22 cellular contexts compared by ENCODE assay signal in the genomic region with DNA sequence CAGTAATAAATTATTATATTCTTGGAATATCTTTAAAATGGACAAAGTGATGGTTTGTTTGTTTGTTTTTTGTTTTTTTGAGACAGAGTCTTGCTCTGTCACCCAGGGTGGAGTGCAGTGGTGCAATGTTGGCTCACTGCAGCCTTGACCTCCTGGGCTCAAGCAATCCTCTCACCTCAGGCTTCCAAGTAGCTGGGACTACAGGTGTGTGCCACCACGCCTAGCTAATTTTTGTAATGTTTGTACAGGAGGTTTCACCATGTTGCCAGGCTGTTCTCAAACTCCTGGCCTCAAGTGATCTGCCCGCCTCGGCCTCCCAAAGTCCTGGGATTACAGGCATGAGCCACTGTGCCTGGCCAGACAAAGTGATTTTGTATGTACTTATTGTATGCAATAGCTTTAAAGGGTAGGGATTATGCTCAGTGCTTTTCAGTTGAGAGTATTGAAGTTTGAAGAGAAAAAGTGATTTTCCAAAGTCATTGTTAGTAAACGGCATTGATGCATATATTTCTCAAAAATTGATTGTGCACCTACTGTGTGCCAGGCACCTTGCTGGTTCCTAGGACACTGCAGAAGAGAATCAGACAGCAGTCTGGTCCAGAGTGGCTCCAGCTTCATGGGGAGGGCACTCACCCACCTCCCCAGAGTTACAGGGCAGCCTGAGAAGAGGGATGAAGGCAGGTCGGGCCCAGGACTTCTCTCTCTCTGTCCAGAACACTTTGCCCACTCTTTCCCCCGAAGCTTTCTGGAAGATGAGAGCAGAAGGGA. TPM values are rescaled to one million over a fixed set of nuclear protein-coding genes. Genes with fewer than 3 reads are reported as not detected.
DNase-seq lines count a peak whose midpoint lies in the region; ATAC-seq, FAIRE-seq and TF ChIP-seq lines count a peak whose summit lies in the region.
"Had no signal": no experiment of that assay in that cellular context is flagged by ENCODE, and none has a peak within 500 bp of the region (broad histone marks: within the 10 kb centered on the region; RNA-seq: fewer than 3 reads in every experiment).

No MANE protein-coding gene starts in this region.

- H3K4me1 ChIP-seq in endodermal cell (ENCODE audit: control insufficient read depth, insufficient read depth, low read length): no peaks in the 10 kb centered on the region
- no peaks in the 10 kb centered on the region for H3K4me1 ChIP-seq in neuronal stem cell (ENCODE audit: control insufficient read depth in 2 of 2, insufficient read depth in 1 of 2, low read depth in 1 of 2, low read length in 2 of 2)
- no peaks in the 10 kb centered on the region for H3K4me1 ChIP-seq in CD4-positive, alpha-beta memory T cell (ENCODE audit: insufficient read depth, low read length)
- H3K4me1 ChIP-seq: Peyer's patch, SJCRH30 had no signal

- H3K4me3 Mint-ChIP-seq in central memory CD8-positive, alpha-beta T cell: no peak overlapping the region
- H3K4me3 Mint-ChIP-seq in endodermal cell: no peak overlapping the region
- no peak overlapping the region for H3K4me3 Mint-ChIP-seq in CD4-positive, alpha-beta memory T cell
- H3K4me3 Mint-ChIP-seq: CD8-positive, alpha-beta T cell had no signal

- DNase-seq in central memory CD8-positive, alpha-beta T cell (ENCODE audit: low spot score in 2 of 2): no peak
- peak; percentile 29 for DNase-seq in endodermal cell
- DNase-seq in neuronal stem cell (ENCODE audit: low spot score): no peak
- DNase-seq in ureter (ENCODE audit: low spot score): peak; percentile 12
- no peak for DNase-seq in GM19239 (ENCODE audit: insufficient read length, low spot score)
- DNase-seq in CD4-positive, alpha-beta memory T cell: no peak
- DNase-seq: Karpas-422, NCI-H1694, NCI-H2081 treated with DMSO at 0.1 percent for 48 hours, NCI-H2171 treated with DMSO at 0.1 percent for 48 hours, NCI-H524 treated with DMSO at 0.1 percent for 48 hours, NCI-H82, Peyer's patch, SJCRH30 had no signal

- no peak for TF ChIP-seq CTCF in endodermal cell (conservative IDR thresholded peaks at IDR 0.05)

- H3K4me1 Mint-ChIP-seq in central memory CD8-positive, alpha-beta T cell: no peaks in the 10 kb centered on the region
- no peaks in the 10 kb centered on the region for H3K4me1 Mint-ChIP-seq in endodermal cell
- H3K4me1 Mint-ChIP-seq in CD4-positive, alpha-beta memory T cell: no peaks in the 10 kb centered on the region
- H3K4me1 Mint-ChIP-seq: IgD-negative memory B cell had no signal

- H2AK5ac ChIP-seq in neuronal stem cell (ENCODE audit: low read depth, low read length): no peak overlapping the region

- H3K14ac ChIP-seq in neuronal stem cell (ENCODE audit: low read length): no peak overlapping the region

- no peak overlapping the region for H2BK12ac ChIP-seq in neuronal stem cell (ENCODE audit: low read length)

- H3K36me3 Mint-ChIP-seq in central memory CD8-positive, alpha-beta T cell (ENCODE audit: insufficient read depth): no peaks in the 10 kb centered on the region
- H3K36me3 Mint-ChIP-seq in endodermal cell (ENCODE audit: low read depth): no peaks in the 10 kb centered on the region
- peaks cover 7 to 8% of the 10 kb centered on the region in 2 donors for H3K36me3 Mint-ChIP-seq in CD4-positive, alpha-beta memory T cell
- H3K36me3 Mint-ChIP-seq: IgD-negative memory B cell had no signal

- ATAC-seq in central memory CD8-positive, alpha-beta T cell (replicated peaks; ENCODE audit: extremely low read depth, poor library complexity, severe bottlenecking): no peak
- ATAC-seq in GM19455 (IDR thresholded peaks at IDR 0.05; ENCODE audit: unreplicated experiment): no peak
- ATAC-seq: CD8-positive, alpha-beta T cell had no signal

- H3K4ac ChIP-seq in neuronal stem cell (ENCODE audit: low read length): no peak overlapping the region

- no peaks in the 10 kb centered on the region for H3K9me3 ChIP-seq in endodermal cell (ENCODE audit: control insufficient read depth, low read length)
- peaks cover 0 to 5% of the 10 kb centered on the region in 2 donors for H3K9me3 ChIP-seq in neuronal stem cell (replicated peaks in 1 of 2; ENCODE audit: control insufficient read depth in 2 of 2, insufficient read depth in 1 of 2, low read depth in 1 of 2, low read length in 2 of 2)
- no peaks in the 10 kb centered on the region for H3K9me3 ChIP-seq in CD4-positive, alpha-beta memory T cell (ENCODE audit: control insufficient read depth in 1 of 2, low read length in 2 of 2)

- H4K91ac ChIP-seq in neuronal stem cell (ENCODE audit: low read depth, low read length, poor library complexity): no peak overlapping the region

- no peak overlapping the region for H3K4me2 ChIP-seq in neuronal stem cell (ENCODE audit: insufficient read depth, low read length, poor library complexity, severe bottlenecking)

- no peak overlapping the region for H4K8ac ChIP-seq in neuronal stem cell (ENCODE audit: low read depth, low read length)

- H3K27me3 ChIP-seq in endodermal cell (ENCODE audit: control insufficient read depth, insufficient read depth, low read length, poor library complexity, severe bottlenecking): peaks cover 4% of the 10 kb centered on the region
- H3K27me3 ChIP-seq in neuronal stem cell (ENCODE audit: control insufficient read depth in 3 of 3, insufficient read depth in 3 of 3, low read depth in 1 of 3, low read length in 3 of 3): peaks cover 0 to 4% (median 0%) of the 10 kb centered on the region in 3 experiments
- no peaks in the 10 kb centered on the region for H3K27me3 ChIP-seq in CD4-positive, alpha-beta memory T cell (ENCODE audit: insufficient read depth, low read length)
- H3K27me3 ChIP-seq: Peyer's patch had no signal

- FAIRE-seq in GM19239 (lab: Jason Lieb, UNC): no peak
- FAIRE-seq: GM12891 had no signal

- H2BK15ac ChIP-seq in neuronal stem cell (ENCODE audit: low read length): no peak overlapping the region

- WGBS in endodermal cell (ENCODE audit: insufficient coverage in 1 of 2, insufficient read length in 1 of 2), 2 experiments: 89% methylated on average over 3 to 6 of the region's 6 CpGs
- WGBS in neuronal stem cell (ENCODE audit: extremely low coverage in 2 of 2, insufficient read length in 2 of 2, insufficient replicate concordance in 1 of 2), 2 donors: no CpG with 5 or more reads among the region's 6 CpGs

- H2AFZ ChIP-seq in neuronal stem cell (ENCODE audit: low read length): no peak overlapping the region

- CTCF ChIA-PET in CD4-positive, alpha-beta memory T cell (lab: Charles Lee; ENCODE audit: partially characterized antibody): no interaction called here

- H3K4me3 ChIP-seq in endodermal cell (ENCODE audit: low read length): no peak overlapping the region
- H3K4me3 ChIP-seq in neuronal stem cell (ENCODE audit: low read length in 2 of 2): no peak overlapping the region
- H3K4me3 ChIP-seq in CD4-positive, alpha-beta memory T cell (ENCODE audit: low read length in 2 of 2): no peak overlapping the region
- H3K4me3 ChIP-seq: Peyer's patch, SJCRH30 had no signal

- no peak overlapping the region for H2BK5ac ChIP-seq in neuronal stem cell (ENCODE audit: low read length)

- no peaks in the 10 kb centered on the region for H3K36me3 ChIP-seq in endodermal cell (ENCODE audit: control insufficient read depth, insufficient read depth, low read length)
- H3K36me3 ChIP-seq in neuronal stem cell (replicated peaks in 1 of 2; ENCODE audit: control insufficient read depth in 2 of 2, insufficient read depth in 2 of 2, low read length in 2 of 2): no peaks in the 10 kb centered on the region
- no peaks in the 10 kb centered on the region for H3K36me3 ChIP-seq in CD4-positive, alpha-beta memory T cell (ENCODE audit: insufficient read depth, low read length)
- H3K36me3 ChIP-seq: SJCRH30 had no signal

- H3K27ac Mint-ChIP-seq in central memory CD8-positive, alpha-beta T cell (ENCODE audit: low read depth): peak overlapping the region; percentile 4
- no peak overlapping the region for H3K27ac Mint-ChIP-seq in endodermal cell
- no peak overlapping the region for H3K27ac Mint-ChIP-seq in CD4-positive, alpha-beta memory T cell
- H3K27ac Mint-ChIP-seq: CD8-positive, alpha-beta T cell; IgD-negative memory B cell had no signal

- H3K23ac ChIP-seq in neuronal stem cell (ENCODE audit: low read depth, low read length, poor library complexity): peak overlapping the region; percentile 55

- H3K27me3 Mint-ChIP-seq in central memory CD8-positive, alpha-beta T cell: no peaks in the 10 kb centered on the region
- H3K27me3 Mint-ChIP-seq in endodermal cell (ENCODE audit: insufficient read depth): peaks cover 7% of the 10 kb centered on the region
- H3K27me3 Mint-ChIP-seq in CD4-positive, alpha-beta memory T cell: peaks cover 0 to 2% of the 10 kb centered on the region in 2 donors

- H3K79me1 ChIP-seq in neuronal stem cell (ENCODE audit: low read depth, low read length): peaks cover 2% of the 10 kb centered on the region

- no peak overlapping the region for H3K9ac ChIP-seq in endodermal cell (ENCODE audit: extremely low read depth, low read length, poor library complexity, severe bottlenecking)
- H3K9ac ChIP-seq in neuronal stem cell (ENCODE audit: low read depth, low read length, poor library complexity): no peak overlapping the region

- POLR2A ChIA-PET in CD4-positive, alpha-beta memory T cell (lab: Charles Lee; ENCODE audit: partially characterized antibody): no interaction called here

- no peak overlapping the region for H2BK120ac ChIP-seq in neuronal stem cell (ENCODE audit: low read depth, low read length)

- intact Hi-C loops in CD4-positive, alpha-beta memory T cell (cut with micrococcal nuclease): no loop called here

- H3K27ac ChIP-seq in endodermal cell (ENCODE audit: low read depth, low read length) (no peak overlapping the region), neuronal stem cell (replicated peaks; ENCODE audit: low read length) (no peak overlapping the region)
- no peak overlapping the region for H3K27ac ChIP-seq in CD4-positive, alpha-beta memory T cell (ENCODE audit: low read depth, low read length)
- H3K27ac ChIP-seq: Peyer's patch, SJCRH30 had no signal

- no peaks in the 10 kb centered on the region for H3K9me3 Mint-ChIP-seq in central memory CD8-positive, alpha-beta T cell
- no peaks in the 10 kb centered on the region for H3K9me3 Mint-ChIP-seq in endodermal cell
- peaks cover 0 to 12% (median 9%) of the 10 kb centered on the region in 8 donors for H3K9me3 Mint-ChIP-seq in CD4-positive, alpha-beta memory T cell

- H3K18ac ChIP-seq in neuronal stem cell (ENCODE audit: low read length): no peak overlapping the region

RNA-seq across cellular contexts. Expression of a gene that starts 34.2 kb away (rescaled TPM):
- total RNA-seq in endodermal cell (under 1 TPM; 0.44 to 0.53 TPM), ureter (14.9 TPM)
- 0.11 TPM for polyA plus RNA-seq in endodermal cell (2013, experiment 1 of 2)
- not detected for polyA plus RNA-seq in endodermal cell (2013, experiment 2 of 2)
- polyA plus RNA-seq in neuronal stem cell (2013, experiment 1 of 2): 0.07 TPM
- polyA plus RNA-seq in neuronal stem cell (2013, experiment 2 of 2): 0.06 TPM
- total RNA-seq in CD4-positive, alpha-beta memory T cell: 10 to 100 TPM; 18.6 to 19.0 TPM
- 1 to 10 TPM; 1.4 to 5.5 TPM for polyA plus RNA-seq in CD4-positive, alpha-beta memory T cell
- total RNA-seq: G401, H4, OCI-LY7, SJCRH30 had no signal
- polyA plus RNA-seq: BJ had no signal

RNA-seq across cellular contexts. Expression of a gene that starts 51.7 kb away (rescaled TPM):
- total RNA-seq in endodermal cell: 100 to 1,000 TPM; 243 to 340 TPM
- polyA plus RNA-seq in endodermal cell (2013, experiment 1 of 2): 221 TPM
- polyA plus RNA-seq in endodermal cell (2013, experiment 2 of 2): 218 TPM
- 108 TPM for polyA plus RNA-seq in neuronal stem cell (2013, experiment 1 of 2)
- polyA plus RNA-seq in neuronal stem cell (2013, experiment 2 of 2): 107 TPM
- total RNA-seq in ureter: 190 TPM
- 1 to 10 TPM; 7.1 to 7.6 TPM for total RNA-seq in CD4-positive, alpha-beta memory T cell
- polyA plus RNA-seq in CD4-positive, alpha-beta memory T cell: 1 to 10 TPM; 5.9 to 9.9 TPM

Comparison
In these comparisons a context has a peak if more than half of its experiments do, and no peak if none do; other contexts are left out.
1. DNase-seq: peak in endodermal cell (single experiment) and ureter (single experiment); none in central memory CD8-positive, alpha-beta T cell (0 of 2), neuronal stem cell (single experiment), GM19239 (single experiment) and CD4-positive, alpha-beta memory T cell (0 of 5).
2. RNA of a gene that starts 34.2 kb away (total RNA-seq): 18.6 to 19.0 TPM in CD4-positive, alpha-beta memory T cell and 14.9 TPM in ureter (single experiment); 0.44 to 0.53 TPM in endodermal cell; every median in the first group is over 10 times any median in the second.
3. RNA of a gene that starts 51.7 kb away (total RNA-seq): 243 to 340 TPM in endodermal cell and 190 TPM in ureter (single experiment); 7.1 to 7.6 TPM in CD4-positive, alpha-beta memory T cell; every median in the first group is over 10 times any median in the second.